ENCODE assay signal across 8 cellular contexts in the genomic region with DNA sequence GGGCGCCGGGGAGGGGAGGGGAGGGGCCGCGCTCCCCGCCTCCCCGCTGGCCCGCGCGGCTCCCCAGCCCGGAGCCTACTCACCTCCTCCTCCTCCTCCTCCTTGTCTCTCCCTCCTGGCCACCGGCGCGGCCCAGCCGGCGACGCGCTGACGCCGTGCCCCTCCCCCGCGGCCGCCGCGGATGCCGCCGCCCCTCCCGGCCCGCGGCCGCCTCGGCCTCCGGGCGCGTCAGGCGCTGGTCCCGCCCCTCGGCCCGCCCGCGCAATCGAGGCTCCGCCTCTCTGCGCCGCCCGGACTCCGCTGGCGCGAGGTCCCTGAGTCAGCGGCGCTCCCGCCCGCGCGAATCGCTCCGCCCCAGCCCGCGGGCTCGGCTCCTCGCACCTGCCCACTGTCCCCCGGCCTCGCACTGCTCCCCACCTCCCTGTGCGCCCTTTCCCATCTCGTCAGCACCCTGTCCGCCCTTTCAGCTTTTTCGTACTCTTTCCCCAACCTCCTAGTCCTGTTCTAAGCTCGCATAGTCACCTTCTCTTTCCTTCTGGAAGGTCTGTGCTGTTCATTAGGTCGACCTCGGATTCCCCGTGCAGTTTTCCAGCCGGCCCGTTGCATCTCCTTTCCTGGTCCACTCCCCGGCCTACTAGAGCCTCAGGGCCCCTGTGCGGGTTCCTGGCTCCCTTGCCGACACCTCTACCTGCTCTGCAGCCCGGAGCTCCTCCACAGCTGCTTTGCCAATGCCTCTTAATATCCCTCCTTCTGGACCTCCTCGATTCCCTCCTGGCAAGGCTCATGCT.
DNase-seq lines count a peak whose midpoint lies in the region; ATAC-seq and TF ChIP-seq lines count a peak whose summit lies in the region.

No MANE protein-coding gene starts in this region.

- H3K9me2 ChIP-seq in GM23338 (ENCODE audit: insufficient read depth) (0 out of 2 replicates have a peak, but pooled peaks cover under 1% of the 10 kb centered on the region), Karpas-422 (replicated peaks; ENCODE audit: insufficient read depth, low read length) (no peaks in the 10 kb centered on the region)

- H3K9me3 Mint-ChIP-seq in GM23338 (no peaks in the 10 kb centered on the region), nephron (peaks cover under 1% of the 10 kb centered on the region)
- H3K9me3 Mint-ChIP-seq in activated T-helper 2 cell treated with anti-CD3 and anti-CD28 coated beads, Interferon-gamma antibody, Interleukin-2, Interleukin-4, amounts not matched to agents 10 μg/mL and 5 μg/mL and 100 μg/mL, durations not matched to agents 14 hours and 24 hours and 36 hours = peaks cover 4% of the 10 kb centered on the region

- H3K36me3 ChIP-seq in GM23338 (ENCODE audit: insufficient read depth) (no peaks in the 10 kb centered on the region), Karpas-422 (ENCODE audit: insufficient read depth, low read length) (no peaks in the 10 kb centered on the region)

- no peaks in the 10 kb centered on the region; the same call in 1 of the 2 replicates for H3F3A ChIP-seq in GM23338 (replicated peaks; ENCODE audit: low read depth)

- peak overlapping the region; percentile 99 for H3K9ac ChIP-seq in Karpas-422 (ENCODE audit: low read length)

- H3K27me3 Mint-ChIP-seq in GM23338 (ENCODE audit: insufficient read depth, low read depth, poor library complexity) = peaks cover 10% of the 10 kb centered on the region
- no peaks in the 10 kb centered on the region for H3K27me3 Mint-ChIP-seq in activated T-helper 2 cell treated with anti-CD3 and anti-CD28 coated beads, Interferon-gamma antibody, Interleukin-2, Interleukin-4, amounts not matched to agents 10 μg/mL and 5 μg/mL and 100 μg/mL, durations not matched to agents 14 hours and 24 hours and 36 hours (ENCODE audit: low read depth)
- no peaks in the 10 kb centered on the region for H3K27me3 Mint-ChIP-seq in nephron (ENCODE audit: low read depth)

- peak; percentile 91 for DNase-seq in EL
- peak; percentile 89 for DNase-seq in GM23338 (ENCODE audit: low spot score)
- peak; percentile 96 for DNase-seq in Karpas-422
- peak; percentile 89 for DNase-seq in RPMI7951 (ENCODE audit: low read depth)
- peak; percentile 88 for DNase-seq in activated T-helper 2 cell treated with anti-CD3 and anti-CD28 coated beads, Interferon-gamma antibody, Interleukin-2, Interleukin-4, amounts not matched to agents 10 μg/mL and 5 μg/mL and 100 μg/mL, durations not matched to agents 14 hours and 24 hours and 36 hours (ENCODE audit: low spot score)
- peak; percentile 87 for DNase-seq in fibroblast of pulmonary artery (ENCODE audit: low read depth)
- DNase-seq in stimulated activated naive CD8-positive, alpha-beta T cell treated with anti-CD3 and anti-CD28 coated beads, Interleukin-15, Interleukin-2, amounts not matched to agents 100 U/mL and 50 U/mL, for 24 hours = peak; percentile 91

- no peaks in the 10 kb centered on the region; the same call in 2 of the 3 replicates for H3K36me3 Mint-ChIP-seq in GM23338 (ENCODE audit: low read depth)
- peaks cover 33% of the 10 kb centered on the region for H3K36me3 Mint-ChIP-seq in activated T-helper 2 cell treated with anti-CD3 and anti-CD28 coated beads, Interferon-gamma antibody, Interleukin-2, Interleukin-4, amounts not matched to agents 10 μg/mL and 5 μg/mL and 100 μg/mL, durations not matched to agents 14 hours and 24 hours and 36 hours (ENCODE audit: low read depth)
- peaks cover 6% of the 10 kb centered on the region for H3K36me3 Mint-ChIP-seq in nephron (ENCODE audit: low read depth)

- H3K4me2 ChIP-seq in GM23338 (peak overlapping the region; percentile 86), Karpas-422 (ENCODE audit: low read depth, low read length, poor library complexity, severe bottlenecking) (peak overlapping the region; percentile 80)

- intact Hi-C loops in activated T-helper 2 cell treated with anti-CD3 and anti-CD28 coated beads, Interferon-gamma antibody, Interleukin-2, Interleukin-4, amounts not matched to agents 10 μg/mL and 5 μg/mL and 100 μg/mL, durations not matched to agents 14 hours and 24 hours and 36 hours (cut with micrococcal nuclease) = loop anchor here (1.0 to 2.0 kb wide), 5 partner anchors 26 to 602 kb away; no protein-coding TSS in a partner anchor

- H3K27ac Mint-ChIP-seq in GM23338 = peak overlapping the region; percentile 91
- H3K27ac Mint-ChIP-seq in activated T-helper 2 cell treated with anti-CD3 and anti-CD28 coated beads, Interferon-gamma antibody, Interleukin-2, Interleukin-4, amounts not matched to agents 10 μg/mL and 5 μg/mL and 100 μg/mL, durations not matched to agents 14 hours and 24 hours and 36 hours = peak overlapping the region; percentile 95
- H3K27ac Mint-ChIP-seq in nephron = peak overlapping the region; percentile 86 to 99 (median 92)

- H3K27ac ChIP-seq in GM23338 (ENCODE audit: low read depth) (no peak overlapping the region; the same call in 1 of the 2 replicates), Karpas-422 (ENCODE audit: low read length) (peak overlapping the region; percentile 91; the same call in 1 of the 2 replicates)

- H3K4me3 Mint-ChIP-seq in GM23338 (peak overlapping the region; percentile 80), nephron (peak overlapping the region; percentile 86 to 89 (median 87))
- peak overlapping the region; percentile 85 for H3K4me3 Mint-ChIP-seq in activated T-helper 2 cell treated with anti-CD3 and anti-CD28 coated beads, Interferon-gamma antibody, Interleukin-2, Interleukin-4, amounts not matched to agents 10 μg/mL and 5 μg/mL and 100 μg/mL, durations not matched to agents 14 hours and 24 hours and 36 hours (ENCODE audit: low read depth)

- peaks cover 32% of the 10 kb centered on the region for H3K79me2 ChIP-seq in GM23338 (replicated peaks; ENCODE audit: insufficient read depth)
- H3K79me2 ChIP-seq in Karpas-422 (ENCODE audit: low read length) = peaks cover 43% of the 10 kb centered on the region

- H3K4me3 ChIP-seq in GM23338 = peak overlapping the region; percentile 89
- H3K4me3 ChIP-seq in Karpas-422 (ENCODE audit: low read length) = peak overlapping the region; percentile 85
- H3K4me3 ChIP-seq in fibroblast of pulmonary artery (replicated peaks; ENCODE audit: low read depth, low read length) = peak overlapping the region; percentile 80

- H4K20me1 ChIP-seq in GM23338 (replicated peaks; ENCODE audit: insufficient read depth) (no peaks in the 10 kb centered on the region), Karpas-422 (ENCODE audit: insufficient read depth, low read depth, low read length) (no peaks in the 10 kb centered on the region)

- no peaks in the 10 kb centered on the region for H3K9me3 ChIP-seq in Karpas-422 (ENCODE audit: low read length)

- H3K4me1 Mint-ChIP-seq in GM23338 (peaks cover 23% of the 10 kb centered on the region), nephron (peaks cover 18% of the 10 kb centered on the region)
- H3K4me1 Mint-ChIP-seq in activated T-helper 2 cell treated with anti-CD3 and anti-CD28 coated beads, Interferon-gamma antibody, Interleukin-2, Interleukin-4, amounts not matched to agents 10 μg/mL and 5 μg/mL and 100 μg/mL, durations not matched to agents 14 hours and 24 hours and 36 hours (ENCODE audit: low read depth) = peaks cover 46% of the 10 kb centered on the region

- ATAC-seq in GM23338 = peak; percentile 87
- ATAC-seq in stimulated activated naive CD8-positive, alpha-beta T cell treated with anti-CD3 and anti-CD28 coated beads, Interleukin-15, Interleukin-2, amounts not matched to agents 100 U/mL and 50 U/mL, for 24 hours = peak; percentile 92

- H3K4me1 ChIP-seq in GM23338 (ENCODE audit: insufficient read depth) (peaks cover 31% of the 10 kb centered on the region), Karpas-422 (ENCODE audit: low read length) (peaks cover 43% of the 10 kb centered on the region)

- TF ChIP-seq CTCF in GM23338 (conservative IDR thresholded peaks at IDR 0.05; ENCODE audit: low read depth in 2 of 2) (no peak), fibroblast of pulmonary artery (IDR thresholded peaks at IDR 0.05; ENCODE audit: low read length, missing control alignments) (no peak), nephron (IDR thresholded peaks at IDR 0.05; ENCODE audit: unreplicated experiment in 3 of 3) (no peak)

- peaks cover 28% of the 10 kb centered on the region for H3K27me3 ChIP-seq in GM23338 (ENCODE audit: insufficient read depth)
- no peaks in the 10 kb centered on the region for H3K27me3 ChIP-seq in Karpas-422 (ENCODE audit: low read length)

- peak overlapping the region; percentile 98 for H2AFZ ChIP-seq in GM23338
- peak overlapping the region; percentile 85 for H2AFZ ChIP-seq in Karpas-422 (ENCODE audit: low read length)

TF ChIP-seq in GM23338, 12 proteins besides CTCF, POLR2A, EP300 and RAD21 (continues in another document):
- peak; percentile 23; the same call in 1 of the 2 replicates for TF ChIP-seq ZNF114 (CRISPR knock-in tag; IDR thresholded peaks at IDR 0.05)
- no peak for TF ChIP-seq EZH2phosphoT487 (IDR thresholded peaks at IDR 0.05; ENCODE audit: unreplicated experiment)
- TF ChIP-seq JUNB (IDR thresholded peaks at IDR 0.05; ENCODE audit: unreplicated experiment) = no peak
- TF ChIP-seq EZH2 (IDR thresholded peaks at IDR 0.05; ENCODE audit: low read depth, unreplicated experiment) = no peak
